In genomic region chr2:108454440-108454839, GRCh38 we compare ENCODE assay signal across 23 cellular contexts. TPM values are rescaled to one million over a fixed set of nuclear protein-coding genes. Genes with fewer than 3 reads are reported as not detected.
DNase-seq lines count a peak whose midpoint lies in the region; ATAC-seq and TF ChIP-seq lines count a peak whose summit lies in the region.
"Had no signal": no experiment of that assay in that cellular context is flagged by ENCODE, and none has a peak within 500 bp of the region (broad histone marks: within the 10 kb centered on the region; RNA-seq: fewer than 3 reads in every experiment).

No MANE protein-coding gene starts in this region.

- peak; percentile 16 to 46 for ATAC-seq in activated CD4-positive, CD25-positive, alpha-beta regulatory T cell treated with anti-CD3 and anti-CD28 coated beads, Interleukin-2, amount 50 U/mL, for 24 hours
- ATAC-seq in GM21529 (IDR thresholded peaks at IDR 0.05; ENCODE audit: unreplicated experiment): no peak

- H3K4me3 ChIP-seq in brain microvascular endothelial cell (ENCODE audit: low read depth, low read length) (no peak overlapping the region), dorsolateral prefrontal cortex (no peak overlapping the region)
- H3K4me3 ChIP-seq: SJCRH30 had no signal

- H3K27ac ChIP-seq in brain microvascular endothelial cell (no peak overlapping the region), dorsolateral prefrontal cortex (no peak overlapping the region)
- H3K27ac ChIP-seq: 22Rv1, C4-2B, HL-60, SJCRH30 had no signal

- no peak for DNase-seq in activated CD4-positive, CD25-positive, alpha-beta regulatory T cell treated with anti-CD3 and anti-CD28 coated beads, Interleukin-2, amount 50 U/mL, for 72 hours
- peak; percentile 22 for DNase-seq in RKO (ENCODE audit: low spot score)
- peak; percentile 14 for DNase-seq in brain microvascular endothelial cell
- peak; percentile 23 for DNase-seq in kidney tubule cell (ENCODE audit: low spot score)
- no peak for DNase-seq in dorsolateral prefrontal cortex
- DNase-seq in activated gamma-delta T cell treated with Interleukin-2 at 50 U/mL for 16 hours: no peak
- DNase-seq: CD8-positive, alpha-beta memory T cell; DMS 273 treated with DMSO at 0.1 percent for 48 hours; DMS79 treated with DMSO at 0.1 percent for 48 hours; H7; Karpas-422; NCI-H1105; NCI-H146; NCI-H2029; NCI-H446; NCI-H524 treated with DMSO at 0.1 percent for 48 hours; NCI-H774; SJCRH30 had no signal

- in situ Hi-C loops in brain microvascular endothelial cell (cut with HindIII; ENCODE audit: low pct_ligation_motif_present, low sequenced_read_pairs): no loop called here

- H3K36me3 ChIP-seq in brain microvascular endothelial cell (replicated peaks): peaks cover 26% of the 10 kb centered on the region

- intact Hi-C loops in dorsolateral prefrontal cortex (cut with DNase I): no loop called here

- no peaks in the 10 kb centered on the region for H3K27me3 ChIP-seq in brain microvascular endothelial cell (replicated peaks)
- no peaks in the 10 kb centered on the region for H3K27me3 ChIP-seq in dorsolateral prefrontal cortex
- H3K27me3 ChIP-seq: SJCRH30 had no signal

- no peak for TF ChIP-seq CTCF in brain microvascular endothelial cell (IDR thresholded peaks at IDR 0.05; ENCODE audit: low read depth, low read length, missing control alignments)
- TF ChIP-seq CTCF in dorsolateral prefrontal cortex (IDR thresholded peaks at IDR 0.05 in 54 of 56, conservative IDR thresholded peaks at IDR 0.05 in 2 of 56; ENCODE audit: low read depth in 1 of 56, partially characterized antibody in 56 of 56): no peak

RNA-seq across cellular contexts. Expression of gene GCC2, which starts 5.4 kb away (rescaled TPM):
- 100 to 1,000 TPM in 50 of 120 experiments, 10 to 100 TPM in 70; 60.6 to 126 (median 96.4) TPM for total RNA-seq in dorsolateral prefrontal cortex

Comparison
In these comparisons a context has a peak if more than half of its experiments do, and no peak if none do; other contexts are left out.
1. DNase-seq: peak in RKO (single experiment), brain microvascular endothelial cell (single experiment) and kidney tubule cell (single experiment); none in activated CD4-positive, CD25-positive, alpha-beta regulatory T cell treated with anti-CD3 and anti-CD28 coated beads, Interleukin-2, amount 50 U/mL, for 72 hours (single experiment), dorsolateral prefrontal cortex (0 of 10) and activated gamma-delta T cell treated with Interleukin-2 at 50 U/mL for 16 hours (single experiment).